24 cellular contexts compared by ENCODE assay signal in the genomic region with DNA sequence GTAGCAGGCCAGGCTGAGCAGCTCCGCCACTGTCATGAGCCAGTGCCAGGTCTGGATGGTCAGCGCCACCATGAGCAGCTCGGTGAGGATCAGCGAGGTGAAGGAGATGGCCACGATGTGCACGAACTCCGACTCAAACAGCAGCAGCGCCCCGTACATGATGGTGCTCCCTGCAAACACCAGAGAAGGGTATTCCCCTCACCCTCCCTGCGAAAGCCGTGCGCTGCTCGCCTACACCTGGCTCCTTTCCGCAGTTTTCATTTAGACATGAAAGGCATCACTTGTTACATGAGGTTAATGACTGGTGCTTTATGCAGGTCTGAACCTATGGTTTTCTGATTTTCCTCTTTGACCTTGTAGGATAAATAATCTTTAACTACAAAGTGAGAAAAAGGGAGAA.
"Had no signal": no experiment of that assay in that cellular context is flagged by ENCODE, and none has a peak within 500 bp of the region (broad histone marks: within the 10 kb centered on the region; RNA-seq: fewer than 3 reads in every experiment).

No MANE protein-coding gene starts in this region.

- H3K4me3 Mint-ChIP-seq: dendritic cell treated with granulocyte-macrophage colony-stimulating factor and Interleukin-4, amounts not matched to agents 40 ng/mL and 50 ng/mL, for 4 days; mesothelial cell of epicardium; natural killer cell treated with Interleukin-12 subunit alpha and Interleukin-12 subunit beta and Interleukin-15 and Interleukin-18, amount 100 ng/mL, for 72 hours; neural crest cell; stimulated activated effector memory CD8-positive, alpha-beta T cell treated with anti-CD3 and anti-CD28 coated beads, Interleukin-12 subunit alpha, Interleukin-12 subunit beta, amount 100 ng/mL, for 72 hours had no signal

- ATAC-seq: heart right ventricle; left cardiac atrium; left lung; mucosa of descending colon; natural killer cell treated with Interleukin-12 subunit alpha and Interleukin-12 subunit beta and Interleukin-15 and Interleukin-18, amount 100 ng/mL, for 72 hours; stimulated activated effector memory CD8-positive, alpha-beta T cell treated with anti-CD3 and anti-CD28 coated beads, Interleukin-12 subunit alpha, Interleukin-12 subunit beta, amount 100 ng/mL, for 72 hours had no signal

- FAIRE-seq: islet of Langerhans had no signal

- H3K36me3 Mint-ChIP-seq: naive B cell; natural killer cell treated with Interleukin-12 subunit alpha and Interleukin-12 subunit beta and Interleukin-15 and Interleukin-18, amount 100 ng/mL, for 72 hours had no signal

- H3K27ac Mint-ChIP-seq: dendritic cell treated with granulocyte-macrophage colony-stimulating factor and Interleukin-4, amounts not matched to agents 40 ng/mL and 50 ng/mL, for 4 days; mesothelial cell of epicardium; natural killer cell treated with Interleukin-12 subunit alpha and Interleukin-12 subunit beta and Interleukin-15 and Interleukin-18, amount 100 ng/mL, for 72 hours; stimulated activated effector memory CD8-positive, alpha-beta T cell treated with anti-CD3 and anti-CD28 coated beads, Interleukin-12 subunit alpha, Interleukin-12 subunit beta, amount 100 ng/mL, for 72 hours had no signal

- DNase-seq: effector memory CD4-positive, alpha-beta T cell; erythroblast; esophagus squamous epithelium; foreskin melanocyte; glutamatergic neuron; heart right ventricle; hippocampal formation; left cardiac atrium; left lung; mesenchymal stem cell; mucosa of descending colon; naive B cell; sigmoid colon; stimulated activated CD4-positive, alpha-beta T cell treated with anti-CD3 and anti-CD28 coated beads, Interleukin-2, amount 100 ng/mL, for 24 hours; stimulated activated CD4-positive, alpha-beta T cell treated with anti-CD3 and anti-CD28 coated beads, Interleukin-4, amount 100 ng/mL, for 24 hours; stimulated activated naive CD4-positive, alpha-beta T cell treated with Interleukin-2 at 50 U/mL for 16 hours; stomach; thyroid gland had no signal

- H3K4me1 Mint-ChIP-seq: naive B cell had no signal

- H3K27me3 Mint-ChIP-seq: dendritic cell treated with granulocyte-macrophage colony-stimulating factor and Interleukin-4, amounts not matched to agents 40 ng/mL and 50 ng/mL, for 4 days; natural killer cell treated with Interleukin-12 subunit alpha and Interleukin-12 subunit beta and Interleukin-15 and Interleukin-18, amount 100 ng/mL, for 72 hours had no signal

- H3K9me3 Mint-ChIP-seq: dendritic cell treated with granulocyte-macrophage colony-stimulating factor and Interleukin-4, amounts not matched to agents 40 ng/mL and 50 ng/mL, for 4 days; mesothelial cell of epicardium; naive B cell; natural killer cell treated with Interleukin-12 subunit alpha and Interleukin-12 subunit beta and Interleukin-15 and Interleukin-18, amount 100 ng/mL, for 72 hours; neural crest cell; stimulated activated effector memory CD8-positive, alpha-beta T cell treated with anti-CD3 and anti-CD28 coated beads, Interleukin-12 subunit alpha, Interleukin-12 subunit beta, amount 100 ng/mL, for 72 hours had no signal
